13 cellular contexts compared by ENCODE assay signal in genomic region chr17:63647065-63647725, GRCh38. TPM values are rescaled to one million over a fixed set of nuclear protein-coding genes. Genes with fewer than 3 reads are reported as not detected.
DNase-seq lines count a peak whose midpoint lies in the region; ATAC-seq and TF ChIP-seq lines count a peak whose summit lies in the region.
"Had no signal": no experiment of that assay in that cellular context is flagged by ENCODE, and none has a peak within 500 bp of the region (broad histone marks: within the 10 kb centered on the region; RNA-seq: fewer than 3 reads in every experiment).

No MANE protein-coding gene starts in this region.

- H3K27me3 ChIP-seq in GM23338 (ENCODE audit: insufficient read depth) = no peaks in the 10 kb centered on the region
- H3K27me3 ChIP-seq in left lung = no peaks in the 10 kb centered on the region
- H3K27me3 ChIP-seq: SJSA1 had no signal

- H3F3A ChIP-seq in GM23338 (replicated peaks; ENCODE audit: low read depth) = no peaks in the 10 kb centered on the region

- H3K27me3 Mint-ChIP-seq in GM23338 (ENCODE audit: insufficient read depth, low read depth, poor library complexity) = no peaks in the 10 kb centered on the region
- H3K27me3 Mint-ChIP-seq: naive thymus-derived CD4-positive, alpha-beta T cell had no signal

- H3K4me1 ChIP-seq in GM23338 (ENCODE audit: insufficient read depth) = peaks cover 18% of the 10 kb centered on the region; the same call in 1 of the 2 replicates
- peaks cover 3 to 95% of the 10 kb centered on the region in 2 donors for H3K4me1 ChIP-seq in left lung

- H3K9me3 ChIP-seq in left lung = no peaks in the 10 kb centered on the region
- H3K9me3 ChIP-seq: SJSA1 had no signal

- no peak overlapping the region for H3K4me3 ChIP-seq in GM23338
- no peak overlapping the region for H3K4me3 ChIP-seq in left lung
- H3K4me3 ChIP-seq: SJSA1 had no signal

- H3K79me2 ChIP-seq in GM23338 (replicated peaks; ENCODE audit: insufficient read depth) = 0 out of 2 replicates have a peak, but pooled peaks cover 6% of the 10 kb centered on the region

- ATAC-seq in GM23338 = peak; percentile 61
- peak; percentile 83 for ATAC-seq in left lung

- no peaks in the 10 kb centered on the region for H3K36me3 ChIP-seq in GM23338 (ENCODE audit: insufficient read depth)
- H3K36me3 ChIP-seq in left lung = peaks cover 0 to 9% of the 10 kb centered on the region in 2 donors

- H3K27ac ChIP-seq in GM23338 (ENCODE audit: low read depth) (0 out of 2 replicates have a peak overlapping the region, but pooled peaks have one; percentile 6), left lung (peak overlapping the region; percentile 16 to 82)
- H3K27ac ChIP-seq: SJSA1 had no signal

- H3K4me1 Mint-ChIP-seq in GM23338 = peaks cover 15% of the 10 kb centered on the region

- TF ChIP-seq CTCF in GM23338 (conservative IDR thresholded peaks at IDR 0.05; ENCODE audit: low read depth in 2 of 2) (no peak), left lung (IDR thresholded peaks at IDR 0.05) (no peak)

- intact Hi-C loops in left lung (cut with DNase I) = no loop called here

- no peaks in the 10 kb centered on the region; the same call in 2 of the 3 replicates for H3K9me3 Mint-ChIP-seq in GM23338
- H3K9me3 Mint-ChIP-seq: naive thymus-derived CD4-positive, alpha-beta T cell had no signal

- H3K4me3 Mint-ChIP-seq in GM23338 = no peak overlapping the region
- H3K4me3 Mint-ChIP-seq: naive thymus-derived CD4-positive, alpha-beta T cell had no signal

- no peaks in the 10 kb centered on the region for H3K9me2 ChIP-seq in GM23338 (ENCODE audit: insufficient read depth)

- 0 out of 3 replicates have a peak, but pooled peaks cover 5% of the 10 kb centered on the region for H3K36me3 Mint-ChIP-seq in GM23338 (ENCODE audit: low read depth)

- H2AFZ ChIP-seq in GM23338 = no peak overlapping the region

- peak overlapping the region; percentile 68 for H3K4me2 ChIP-seq in GM23338

- no peaks in the 10 kb centered on the region; the same call in 1 of the 2 replicates for H4K20me1 ChIP-seq in GM23338 (replicated peaks; ENCODE audit: insufficient read depth)

- H3K27ac Mint-ChIP-seq in GM23338 = 0 out of 2 replicates have a peak overlapping the region, but pooled peaks have one; percentile 9

- DNase-seq in A172 (ENCODE audit: low spot score) (peak; percentile 77), GM23338 (ENCODE audit: low spot score) (no peak), amniotic epithelial cell (ENCODE audit: low read depth) (peak; percentile 92), left lung (no peak), SHP77 treated with DMSO at 0.1 percent for 48 hours (lab: John Stamatoyannopoulos, UW) (no peak), NCI-H748 (lab: John Stamatoyannopoulos, UW; ENCODE audit: unreplicated experiment) (no peak), NCI-H2081 (lab: John Stamatoyannopoulos, UW) (no peak)
- DNase-seq in activated naive CD4-positive, alpha-beta T cell (lab: John Stamatoyannopoulos, UW) = no peak
- DNase-seq: activated CD4-positive, alpha-beta T cell treated with anti-CD3 and anti-CD28 coated beads for 4 hours; activated naive CD4-positive, alpha-beta T cell treated with anti-CD3 and anti-CD28 coated beads, Interleukin-2, amount 50 U/mL, for 16 hours; AML-193; naive thymus-derived CD4-positive, alpha-beta T cell had no signal

TF ChIP-seq in GM23338, 12 proteins besides CTCF, POLR2A, EP300 and RAD21 (continues in another document):
- TF ChIP-seq EZH2phosphoT487 (IDR thresholded peaks at IDR 0.05; ENCODE audit: unreplicated experiment) (no peak), EZH2 (IDR thresholded peaks at IDR 0.05; ENCODE audit: low read depth, unreplicated experiment) (no peak), ETS1 (IDR thresholded peaks at IDR 0.05) (no peak), ZNF114 (CRISPR knock-in tag; IDR thresholded peaks at IDR 0.05) (no peak), NANOG (IDR thresholded peaks at IDR 0.05; ENCODE audit: borderline replicate concordance) (no peak), ZNF331 (CRISPR knock-in tag; IDR thresholded peaks at IDR 0.05; ENCODE audit: low read depth) (no peak), POLR2AphosphoS5 (IDR thresholded peaks at IDR 0.05; ENCODE audit: low read depth) (no peak), REST (IDR thresholded peaks at IDR 0.05; ENCODE audit: unreplicated experiment) (no peak)

RNA-seq across cellular contexts. Expression of gene MAP3K3, which starts 25.0 kb away (rescaled TPM):
- total RNA-seq in A172 (2014; rRNA removed; shearing (Covaris generic)) = 31.5 and 39.5 TPM in 2 replicates
- 22.2 and 24.6 TPM in 2 replicates for total RNA-seq in GM23338 (2014; rRNA removed; shearing (Covaris generic))
- 6.1 and 7.3 TPM in 2 replicates for polyA plus RNA-seq in GM23338 (2016; fragmentation: Nextera tagmentation; extraction: Ambion mirVana)
- total RNA-seq in left lung = 10 to 100 TPM; 44.2 to 58.3 TPM

RNA-seq across cellular contexts. Expression of gene TACO1, which starts 46.5 kb away (rescaled TPM):
- total RNA-seq in A172 (2014; rRNA removed; shearing (Covaris generic)) = 37.1 and 37.4 TPM in 2 replicates
- total RNA-seq in GM23338 (2014; rRNA removed; shearing (Covaris generic)) = 10.6 and 15.4 TPM in 2 replicates
- polyA plus RNA-seq in GM23338 (2016; fragmentation: Nextera tagmentation; extraction: Ambion mirVana) = 19.9 and 21.9 TPM in 2 replicates
- 10 to 100 TPM; 18.2 to 18.5 TPM for total RNA-seq in left lung

RNA-seq across cellular contexts. Expression of gene LIMD2, which starts 52.7 kb away (rescaled TPM):
- 43.2 and 75.7 TPM in 2 replicates for total RNA-seq in A172 (2014; rRNA removed; shearing (Covaris generic))
- 98.8 and 119 TPM in 2 replicates for total RNA-seq in GM23338 (2014; rRNA removed; shearing (Covaris generic))
- 105 and 107 TPM in 2 replicates for polyA plus RNA-seq in GM23338 (2016; fragmentation: Nextera tagmentation; extraction: Ambion mirVana)
- 10 to 100 TPM; 19.1 to 30.7 TPM for total RNA-seq in left lung

Comparison
In these comparisons a context has a peak if more than half of its experiments do, and no peak if none do; other contexts are left out.
1. DNase-seq: peak in A172 (single experiment) and amniotic epithelial cell (single experiment); none in GM23338 (single experiment), left lung (0 of 2), SHP77 treated with DMSO at 0.1 percent for 48 hours (single experiment), NCI-H748 (single experiment), NCI-H2081 (0 of 2) and activated naive CD4-positive, alpha-beta T cell (0 of 4).